Comparison of ENCODE assay signal across 21 cellular contexts in genomic region chr4:48841045-48841827, GRCh38.
"Had no signal": no experiment of that assay in that cellular context is flagged by ENCODE, and none has a peak within 500 bp of the region (broad histone marks: within the 10 kb centered on the region; RNA-seq: fewer than 3 reads in every experiment).

No MANE protein-coding gene starts in this region.

- FAIRE-seq: bronchial epithelial cell, endometrium, pancreas, urothelium cell line had no signal

- DNase-seq: activated naive CD4-positive, alpha-beta T cell treated with Interleukin-2 at 50 U/mL for 16 hours; activated T-cell treated with anti-CD3 and anti-CD28 coated beads, Interleukin-2, amount 50 U/mL, for 48 hours; amygdala; foreskin keratinocyte; glutamatergic neuron; hippocampal formation; kidney glomerular epithelial cell; left ventricle myocardium superior; midbrain; pancreas; psoas muscle; right cardiac atrium; stimulated activated CD4-positive, alpha-beta T cell treated with anti-CD3 and anti-CD28 coated beads, Interleukin-2, amount 100 ng/mL, for 24 hours; stimulated activated naive B cell treated with anti-CD40 and anti-IgM and Interleukin-4, amounts not matched to agents 10 μg/mL and 1 μg/mL and 100 μg/mL, for 72 hours; T-helper 1 cell; T-helper 9 cell; transverse colon had no signal

- H3K27ac Mint-ChIP-seq: nephron; stimulated activated naive B cell treated with anti-CD40 and anti-IgM and Interleukin-4, amounts not matched to agents 10 μg/mL and 1 μg/mL and 100 μg/mL, for 72 hours had no signal

- H3K27me3 Mint-ChIP-seq: stimulated activated naive B cell treated with anti-CD40 and anti-IgM and Interleukin-4, amounts not matched to agents 10 μg/mL and 1 μg/mL and 100 μg/mL, for 72 hours had no signal

- H3K9me3 Mint-ChIP-seq: nephron had no signal

- ATAC-seq: foreskin keratinocyte; left ventricle myocardium superior; pancreas; psoas muscle; right cardiac atrium; stimulated activated naive B cell treated with anti-CD40 and anti-IgM and Interleukin-4, amounts not matched to agents 10 μg/mL and 1 μg/mL and 100 μg/mL, for 72 hours had no signal

- H3K4me3 Mint-ChIP-seq: nephron; stimulated activated naive B cell treated with anti-CD40 and anti-IgM and Interleukin-4, amounts not matched to agents 10 μg/mL and 1 μg/mL and 100 μg/mL, for 72 hours had no signal
